Comparison of ENCODE assay signal across 1 cellular context in genomic region chr11:67483498-67483798, GRCh38.
TF ChIP-seq lines count a peak whose summit lies in the region.

No MANE protein-coding gene starts in this region.

TF ChIP-seq in HepG2, 621 proteins besides CTCF, POLR2A, EP300 and RAD21 (continued from another document):
- TF ChIP-seq CSRNP2 (CRISPR knock-in tag; conservative IDR thresholded peaks at IDR 0.05; ENCODE audit: low read depth): no peak
- TF ChIP-seq CHD4 (IDR thresholded peaks at IDR 0.05; ENCODE audit: borderline replicate concordance, low read length): no peak
- TF ChIP-seq ZNF501 (CRISPR knock-in tag; IDR thresholded peaks at IDR 0.05): no peak
- TF ChIP-seq THAP9 (CRISPR knock-in tag; IDR thresholded peaks at IDR 0.05; ENCODE audit: borderline replicate concordance): no peak; the same call in 1 of the 2 replicates
- no peak for TF ChIP-seq HNF1B (CRISPR knock-in tag; IDR thresholded peaks at IDR 0.05)
- no peak for TF ChIP-seq PITX1 (CRISPR knock-in tag; IDR thresholded peaks at IDR 0.05)
- peak; percentile 72; the same call in 1 of the 2 replicates for TF ChIP-seq NRL (CRISPR knock-in tag; IDR thresholded peaks at IDR 0.05; ENCODE audit: borderline replicate concordance)
- no peak for TF ChIP-seq ZNF703 (CRISPR knock-in tag; IDR thresholded peaks at IDR 0.05; ENCODE audit: borderline replicate concordance)
- peak; percentile 11 for TF ChIP-seq PHF5A (CRISPR knock-in tag; IDR thresholded peaks at IDR 0.05; ENCODE audit: low read depth, unreplicated experiment)
- no peak for TF ChIP-seq HMGXB4 (CRISPR knock-in tag; IDR thresholded peaks at IDR 0.05; ENCODE audit: borderline replicate concordance in 1 of 2, low read depth in 1 of 2)
- no peak for TF ChIP-seq ZNF773 (CRISPR knock-in tag; IDR thresholded peaks at IDR 0.05; ENCODE audit: borderline replicate concordance)
- no peak for TF ChIP-seq CCAR2 (optimal IDR thresholded peaks at IDR 0.05; ENCODE audit: low read depth, low read length)
- TF ChIP-seq PCBP2 (optimal IDR thresholded peaks at IDR 0.05; ENCODE audit: low read depth, low read length, poor library complexity, severe bottlenecking): no peak
